ENCODE assay signal across 20 cellular contexts in genomic region chrX:39850209-39850608, GRCh38.
A peak's percentile ranks its signal among the peaks of the same experiment; 100 is the strongest.
DNase-seq lines count a peak whose midpoint lies in the region; ATAC-seq and TF ChIP-seq lines count a peak whose summit lies in the region.
"Had no signal": no experiment of that assay in that cellular context is flagged by ENCODE, and none has a peak within 500 bp of the region (broad histone marks: within the 10 kb centered on the region; RNA-seq: fewer than 3 reads in every experiment).

No MANE protein-coding gene starts in this region.

- H3K27me3 ChIP-seq in CD4-positive, CD25-positive, alpha-beta regulatory T cell (ENCODE audit: control insufficient read depth, insufficient read depth, low read length) = no peaks in the 10 kb centered on the region
- H3K27me3 ChIP-seq in H9 (ENCODE audit: insufficient read depth, low read length) = no peaks in the 10 kb centered on the region
- no peaks in the 10 kb centered on the region for H3K27me3 ChIP-seq in right cardiac atrium (ENCODE audit: control insufficient read depth, insufficient read depth)
- H3K27me3 ChIP-seq: vagina had no signal

- no peak overlapping the region for H3K4ac ChIP-seq in H9 (ENCODE audit: low read depth, low read length)

- H3K4me2 ChIP-seq in H9 (ENCODE audit: insufficient read depth, insufficient read length, low read length) = no peak overlapping the region

- no peak overlapping the region for H3K4me3 ChIP-seq in CD4-positive, CD25-positive, alpha-beta regulatory T cell (ENCODE audit: low read depth, low read length)
- H3K4me3 ChIP-seq in right cardiac atrium (ENCODE audit: low read length) = no peak overlapping the region
- H3K4me3 ChIP-seq: ascending aorta, SK-N-MC, skin epidermis, thoracic aorta, vagina had no signal

- no peaks in the 10 kb centered on the region for H3K36me3 ChIP-seq in CD4-positive, CD25-positive, alpha-beta regulatory T cell (ENCODE audit: control insufficient read depth, insufficient read depth, low read length)
- H3K36me3 ChIP-seq: ascending aorta, thoracic aorta, vagina had no signal

- H4K20me1 ChIP-seq in H9 (ENCODE audit: control insufficient read depth, insufficient read depth, insufficient read length) = no peaks in the 10 kb centered on the region

- H3K27ac ChIP-seq in CD4-positive, CD25-positive, alpha-beta regulatory T cell (ENCODE audit: insufficient read depth, low read length, poor library complexity, severe bottlenecking) = no peak overlapping the region
- H3K27ac ChIP-seq in H9 (ENCODE audit: insufficient read length, low read depth, low read length) (no peak overlapping the region), right cardiac atrium (ENCODE audit: low read length) (no peak overlapping the region)
- H3K27ac ChIP-seq: ascending aorta, SK-N-MC, skin epidermis, thoracic aorta, vagina had no signal

- H2AK5ac ChIP-seq in H9 (ENCODE audit: insufficient read length, low read length) = no peak overlapping the region

- no peak overlapping the region for H2BK120ac ChIP-seq in H9 (ENCODE audit: low read depth, low read length, poor library complexity, severe bottlenecking)

- TF ChIP-seq CTCF in H9 (conservative IDR thresholded peaks at IDR 0.05) (no peak), mesothelial cell of epicardium (IDR thresholded peaks at IDR 0.05; ENCODE audit: unreplicated experiment) (no peak)

- H3K14ac ChIP-seq in H9 (ENCODE audit: insufficient read depth, low read length) = 0 out of 2 replicates have a peak overlapping the region, but pooled peaks have one; percentile 4

- H3K9me3 Mint-ChIP-seq in CD4-positive, CD25-positive, alpha-beta regulatory T cell = no peaks in the 10 kb centered on the region
- peaks cover 64 to 68% of the 10 kb centered on the region in 2 experiments for H3K9me3 Mint-ChIP-seq in H9
- no peaks in the 10 kb centered on the region for H3K9me3 Mint-ChIP-seq in activated T-helper 17 cell treated with anti-CD3 and anti-CD28 coated beads, Interleukin-2, amount 50 U/mL, for 72 hours
- H3K9me3 Mint-ChIP-seq in mesothelial cell of epicardium = peaks cover 17% of the 10 kb centered on the region
- H3K9me3 Mint-ChIP-seq: activated naive CD4-positive, alpha-beta T cell treated with anti-CD3 and anti-CD28 coated beads, Interleukin-2, amount 50 U/mL, for 72 hours; CD8-positive, alpha-beta T cell; stimulated activated naive B cell treated with anti-CD40 and anti-IgM and Interleukin-4, amounts not matched to agents 10 μg/mL and 1 μg/mL and 100 μg/mL, for 72 hours had no signal

- H3K36me3 Mint-ChIP-seq in CD4-positive, CD25-positive, alpha-beta regulatory T cell = no peaks in the 10 kb centered on the region
- H3K36me3 Mint-ChIP-seq in H9 (ENCODE audit: insufficient read depth in 1 of 3, low read depth in 3 of 3) (peaks cover 5 to 13% (median 9%) of the 10 kb centered on the region in 3 experiments), mesothelial cell of epicardium (no peaks in the 10 kb centered on the region)
- H3K36me3 Mint-ChIP-seq in activated T-helper 17 cell treated with anti-CD3 and anti-CD28 coated beads, Interleukin-2, amount 50 U/mL, for 72 hours (ENCODE audit: low read depth) = peaks cover 22% of the 10 kb centered on the region
- H3K36me3 Mint-ChIP-seq: CD8-positive, alpha-beta T cell had no signal

- no peak overlapping the region for H3K18ac ChIP-seq in H9 (ENCODE audit: insufficient read length, low read depth, low read length)

- no peak overlapping the region for H2BK15ac ChIP-seq in H9 (ENCODE audit: low read depth, low read length)

- no peak overlapping the region for H3K56ac ChIP-seq in H9 (ENCODE audit: insufficient read length, low read depth, low read length)

- H4K91ac ChIP-seq in H9 (ENCODE audit: insufficient read length, low read depth, low read length) = no peak overlapping the region

- peaks cover 7 to 48% (median 25%) of the 10 kb centered on the region in 4 donors for H3K4me1 Mint-ChIP-seq in CD4-positive, CD25-positive, alpha-beta regulatory T cell
- H3K4me1 Mint-ChIP-seq in H9 = peaks cover 50 to 60% of the 10 kb centered on the region in 2 experiments
- peaks cover 18% of the 10 kb centered on the region for H3K4me1 Mint-ChIP-seq in activated T-helper 17 cell treated with anti-CD3 and anti-CD28 coated beads, Interleukin-2, amount 50 U/mL, for 72 hours
- H3K4me1 Mint-ChIP-seq in mesothelial cell of epicardium = peaks cover 31% of the 10 kb centered on the region

- H4K8ac ChIP-seq in H9 (replicated peaks; ENCODE audit: insufficient read length, low read depth, low read length) = no peak overlapping the region

- no peaks in the 10 kb centered on the region for H3K23me2 ChIP-seq in H9 (ENCODE audit: insufficient read length, low read depth, low read length, poor library complexity, severe bottlenecking)

- H3K79me1 ChIP-seq in H9 (ENCODE audit: insufficient read depth, low read depth, low read length, poor library complexity, severe bottlenecking) = no peaks in the 10 kb centered on the region

- H3K4me1 ChIP-seq in CD4-positive, CD25-positive, alpha-beta regulatory T cell (ENCODE audit: control insufficient read depth, insufficient read depth, low read length, poor library complexity, severe bottlenecking) = peaks cover 30% of the 10 kb centered on the region
- H3K4me1 ChIP-seq in H9 (ENCODE audit: insufficient read depth, low read length) (peaks cover 27% of the 10 kb centered on the region; the same call in 1 of the 2 replicates), right cardiac atrium (ENCODE audit: control insufficient read depth, insufficient read depth, low read length) (no peaks in the 10 kb centered on the region)
- H3K4me1 ChIP-seq: ascending aorta, vagina had no signal

- intact Hi-C loops in right cardiac atrium (cut with DNase I) = no loop called here

- no peak overlapping the region for H2AFZ ChIP-seq in H9 (ENCODE audit: low read length)

- no peak overlapping the region for H3T11ph ChIP-seq in H9 (ENCODE audit: low read length)

- DNase-seq in CD4-positive, CD25-positive, alpha-beta regulatory T cell = no peak
- DNase-seq in H9 = no peak
- DNase-seq in mesothelial cell of epicardium (ENCODE audit: low spot score in 2 of 2, unreplicated experiment in 2 of 2) = no peak
- DNase-seq in right cardiac atrium = no peak
- no peak for DNase-seq in DMS79 treated with DMSO at 0.1 percent for 48 hours (lab: John Stamatoyannopoulos, UW)
- DNase-seq: activated CD4-positive, alpha-beta T cell treated with anti-CD3 and anti-CD28 coated beads for 1 hour; erythroblast; HCEC 1CT; NCI-H1417 treated with DMSO at 0.1 percent for 48 hours; NCI-H2107; stimulated activated naive B cell treated with anti-CD40 and anti-IgM and Interleukin-4, amounts not matched to agents 10 μg/mL and 1 μg/mL and 100 μg/mL, for 72 hours had no signal

- no peak overlapping the region for H3K9ac ChIP-seq in H9 (ENCODE audit: extremely low read depth, insufficient read length, low read length)

- H2BK12ac ChIP-seq in H9 (ENCODE audit: insufficient read length, low read depth, low read length) = no peak overlapping the region

- H3K23ac ChIP-seq in H9 (ENCODE audit: insufficient read length, low read depth, low read length) = no peak overlapping the region

- ATAC-seq in CD4-positive, CD25-positive, alpha-beta regulatory T cell (ENCODE audit: low read depth in 2 of 2) = no peak
- ATAC-seq in activated T-helper 17 cell treated with anti-CD3 and anti-CD28 coated beads, Interleukin-2, amount 50 U/mL, for 72 hours (replicated peaks) = no peak
- ATAC-seq in right cardiac atrium (no peak), GM18867 (IDR thresholded peaks at IDR 0.05; ENCODE audit: unreplicated experiment) (no peak)
- ATAC-seq: activated naive CD4-positive, alpha-beta T cell treated with anti-CD3 and anti-CD28 coated beads, Interleukin-2, amount 50 U/mL, for 72 hours; CD8-positive, alpha-beta T cell; stimulated activated naive B cell treated with anti-CD40 and anti-IgM and Interleukin-4, amounts not matched to agents 10 μg/mL and 1 μg/mL and 100 μg/mL, for 72 hours had no signal

- no peak overlapping the region for H2BK20ac ChIP-seq in H9 (ENCODE audit: low read depth, low read length, poor library complexity, severe bottlenecking)

- no peaks in the 10 kb centered on the region for H3K79me2 ChIP-seq in H9 (ENCODE audit: insufficient read depth, low read length)

- H3K27me3 Mint-ChIP-seq in CD4-positive, CD25-positive, alpha-beta regulatory T cell = no peaks in the 10 kb centered on the region
- H3K27me3 Mint-ChIP-seq in H9 (ENCODE audit: low read depth) (no peaks in the 10 kb centered on the region), mesothelial cell of epicardium (ENCODE audit: low read depth) (no peaks in the 10 kb centered on the region)
- no peaks in the 10 kb centered on the region for H3K27me3 Mint-ChIP-seq in activated T-helper 17 cell treated with anti-CD3 and anti-CD28 coated beads, Interleukin-2, amount 50 U/mL, for 72 hours

- H3K4me3 Mint-ChIP-seq in CD4-positive, CD25-positive, alpha-beta regulatory T cell = no peak overlapping the region
- H3K4me3 Mint-ChIP-seq in H9 = no peak overlapping the region; a peak in 1 of 5 replicates
- H3K4me3 Mint-ChIP-seq in activated T-helper 17 cell treated with anti-CD3 and anti-CD28 coated beads, Interleukin-2, amount 50 U/mL, for 72 hours = no peak overlapping the region
- no peak overlapping the region for H3K4me3 Mint-ChIP-seq in mesothelial cell of epicardium
- H3K4me3 Mint-ChIP-seq: CD8-positive, alpha-beta T cell; stimulated activated naive B cell treated with anti-CD40 and anti-IgM and Interleukin-4, amounts not matched to agents 10 μg/mL and 1 μg/mL and 100 μg/mL, for 72 hours had no signal

- no peak overlapping the region for H4K5ac ChIP-seq in H9 (ENCODE audit: insufficient read length, low read depth, low read length)

- H3K27ac Mint-ChIP-seq in CD4-positive, CD25-positive, alpha-beta regulatory T cell = peak overlapping the region in 2 of 3 donors; percentile 19 to 38
- peak overlapping the region in 1 of 3 experiments; percentile 23; a peak in 4 of 7 replicates for H3K27ac Mint-ChIP-seq in H9
- peak overlapping the region; percentile 54 for H3K27ac Mint-ChIP-seq in activated T-helper 17 cell treated with anti-CD3 and anti-CD28 coated beads, Interleukin-2, amount 50 U/mL, for 72 hours
- peak overlapping the region; percentile 36 for H3K27ac Mint-ChIP-seq in mesothelial cell of epicardium
- H3K27ac Mint-ChIP-seq: activated naive CD4-positive, alpha-beta T cell treated with anti-CD3 and anti-CD28 coated beads, Interleukin-2, amount 50 U/mL, for 72 hours; CD8-positive, alpha-beta T cell; stimulated activated naive B cell treated with anti-CD40 and anti-IgM and Interleukin-4, amounts not matched to agents 10 μg/mL and 1 μg/mL and 100 μg/mL, for 72 hours had no signal

- no peak overlapping the region for H2BK5ac ChIP-seq in H9 (ENCODE audit: insufficient read length, low read length)

- no CpG with 5 or more reads among the region's 4 CpGs for WGBS in H9 (ENCODE audit: extremely low coverage, insufficient read length, low lambda C conversion rate)
- 77% methylated on average over 4 of the region's 4 CpGs for WGBS in right cardiac atrium

- no peaks in the 10 kb centered on the region for H3K9me3 ChIP-seq in CD4-positive, CD25-positive, alpha-beta regulatory T cell (ENCODE audit: control insufficient read depth in 2 of 2, low read length in 2 of 2)
- H3K9me3 ChIP-seq in H9 (ENCODE audit: control insufficient read depth, low read depth, low read length) (no peaks in the 10 kb centered on the region), right cardiac atrium (ENCODE audit: control insufficient read depth, low read length) (no peaks in the 10 kb centered on the region)
- H3K9me3 ChIP-seq: ascending aorta, thoracic aorta, vagina had no signal
